In the genomic region with DNA sequence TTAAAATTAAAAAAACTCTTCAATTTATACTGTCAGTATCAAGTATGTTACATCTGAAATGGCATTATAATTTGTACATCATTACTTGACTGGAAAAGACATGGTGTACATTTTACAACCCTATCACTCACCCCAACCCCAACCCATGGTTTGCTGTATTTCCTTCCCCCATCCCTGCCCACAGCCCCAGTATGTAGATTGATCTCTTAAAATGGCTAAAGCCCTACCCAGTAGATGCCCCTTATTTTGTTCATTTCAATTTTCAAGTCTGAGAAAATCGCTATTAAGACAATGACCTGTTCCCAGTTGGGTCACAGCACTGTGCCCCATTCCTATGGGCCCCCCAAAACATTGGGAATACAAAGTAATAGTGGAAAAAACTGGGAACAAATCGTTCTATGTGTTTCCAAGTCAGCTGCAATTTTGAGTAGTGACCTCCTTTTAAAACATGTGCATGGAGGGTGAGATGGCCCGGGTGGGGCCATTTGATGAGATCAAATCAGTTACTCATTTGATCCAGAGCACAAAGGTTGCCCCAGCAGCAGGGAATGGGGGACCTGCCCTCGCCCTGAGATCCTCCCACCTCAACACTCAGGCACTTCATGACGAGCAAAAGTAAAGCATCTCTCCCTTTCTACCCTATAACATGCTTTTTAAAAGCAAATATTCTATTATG, we compare ENCODE assay signal across 11 cellular contexts. TPM values are rescaled to one million over a fixed set of nuclear protein-coding genes. Genes with fewer than 3 reads are reported as not detected.
DNase-seq lines count a peak whose midpoint lies in the region; ATAC-seq and TF ChIP-seq lines count a peak whose summit lies in the region.
"Had no signal": no experiment of that assay in that cellular context is flagged by ENCODE, and none has a peak within 500 bp of the region (broad histone marks: within the 10 kb centered on the region; RNA-seq: fewer than 3 reads in every experiment).

No MANE protein-coding gene starts in this region.

- peak overlapping the region; percentile 0 for H3K27ac Mint-ChIP-seq in activated naive CD8-positive, alpha-beta T cell treated with anti-CD3 and anti-CD28 coated beads, Interleukin-2, amount 50 U/mL, for 24 hours

- no peak overlapping the region for H4K91ac ChIP-seq in trophoblast cell (ENCODE audit: low read depth, low read length)

- H2BK120ac ChIP-seq in trophoblast cell (ENCODE audit: insufficient read depth, low read length, poor library complexity) = no peak overlapping the region

- intact Hi-C loops in sciatic nerve (cut with DNase I) = no loop called here

- peak overlapping the region; percentile 12 for H3K27ac ChIP-seq in DND-41 (ENCODE audit: low read length)
- peak overlapping the region; percentile 46 for H3K27ac ChIP-seq in trophoblast cell (ENCODE audit: low read depth, low read length)
- H3K27ac ChIP-seq: right lobe of liver had no signal

- H3K4me1 Mint-ChIP-seq in activated naive CD8-positive, alpha-beta T cell treated with anti-CD3 and anti-CD28 coated beads, Interleukin-2, amount 50 U/mL, for 24 hours = peaks cover 96% of the 10 kb centered on the region

- H3K79me1 ChIP-seq in trophoblast cell (ENCODE audit: low read length) = peaks cover 9% of the 10 kb centered on the region

- no peak overlapping the region for H4K12ac ChIP-seq in trophoblast cell (ENCODE audit: low read depth, low read length)

- no CpG with 5 or more reads among the region's 5 CpGs for WGBS in trophoblast cell (ENCODE audit: extremely low coverage, insufficient coverage, insufficient read length)

- no peaks in the 10 kb centered on the region for H3K9me3 Mint-ChIP-seq in activated naive CD8-positive, alpha-beta T cell treated with anti-CD3 and anti-CD28 coated beads, Interleukin-2, amount 50 U/mL, for 24 hours

- H3K36me3 ChIP-seq in DND-41 (ENCODE audit: insufficient read depth, low read length) = peaks cover 38% of the 10 kb centered on the region
- H3K36me3 ChIP-seq in trophoblast cell (ENCODE audit: control insufficient read depth in 1 of 2, insufficient read depth in 2 of 2, low read length in 2 of 2) = peaks cover 15 to 27% of the 10 kb centered on the region in 2 experiments

- H3K23ac ChIP-seq in trophoblast cell (ENCODE audit: low read length) = no peak overlapping the region

- TF ChIP-seq CTCF in DND-41 (IDR thresholded peaks at IDR 0.05; ENCODE audit: borderline replicate concordance, extremely low read depth, low read length, poor library complexity, severe bottlenecking) (no peak), NB4 (IDR thresholded peaks at IDR 0.05; ENCODE audit: low read depth, low read length) (no peak)

- H3K9me3 ChIP-seq in DND-41 (ENCODE audit: insufficient read depth, low read length, severe bottlenecking) = no peaks in the 10 kb centered on the region
- no peaks in the 10 kb centered on the region for H3K9me3 ChIP-seq in trophoblast cell (ENCODE audit: insufficient read depth, low read depth, low read length)
- H3K9me3 ChIP-seq: right lobe of liver had no signal

- H3K14ac ChIP-seq in trophoblast cell (ENCODE audit: low read length) = no peak overlapping the region

- H3K27me3 Mint-ChIP-seq in activated naive CD8-positive, alpha-beta T cell treated with anti-CD3 and anti-CD28 coated beads, Interleukin-2, amount 50 U/mL, for 24 hours = no peaks in the 10 kb centered on the region

- H3K4me1 ChIP-seq in DND-41 (ENCODE audit: insufficient read depth, low read length) (peaks cover 76% of the 10 kb centered on the region), trophoblast cell (ENCODE audit: control insufficient read depth in 1 of 2, insufficient read depth in 2 of 2, low read length in 2 of 2) (peaks cover 13 to 26% of the 10 kb centered on the region in 2 experiments)

- H3K18ac ChIP-seq in trophoblast cell (ENCODE audit: low read length) = peak overlapping the region; percentile 29

- H3K79me2 ChIP-seq in DND-41 (ENCODE audit: insufficient read depth, low read length) (peaks cover 94% of the 10 kb centered on the region), trophoblast cell (ENCODE audit: control insufficient read depth, insufficient read depth, low read length, poor library complexity) (peaks cover 19% of the 10 kb centered on the region)

- H3K4me2 ChIP-seq in DND-41 (ENCODE audit: insufficient read depth, low read length) (peak overlapping the region; percentile 14; the same call in 1 of the 2 replicates), trophoblast cell (ENCODE audit: low read length) (no peak overlapping the region)

- H3K36me3 Mint-ChIP-seq in activated naive CD8-positive, alpha-beta T cell treated with anti-CD3 and anti-CD28 coated beads, Interleukin-2, amount 50 U/mL, for 24 hours (ENCODE audit: low read depth) = peaks cover 59% of the 10 kb centered on the region

- H2AFZ ChIP-seq in DND-41 (ENCODE audit: low read depth, low read length) (no peak overlapping the region), trophoblast cell (ENCODE audit: insufficient read depth, low read length, poor library complexity) (no peak overlapping the region)

- no peaks in the 10 kb centered on the region for H3K27me3 ChIP-seq in DND-41 (ENCODE audit: insufficient read depth, low read length, poor library complexity)
- H3K27me3 ChIP-seq in trophoblast cell (ENCODE audit: insufficient read depth, low read length) = no peaks in the 10 kb centered on the region
- H3K27me3 ChIP-seq: right lobe of liver had no signal

- peak overlapping the region; percentile 30 for H3K4me3 Mint-ChIP-seq in activated naive CD8-positive, alpha-beta T cell treated with anti-CD3 and anti-CD28 coated beads, Interleukin-2, amount 50 U/mL, for 24 hours

- no peak overlapping the region for H2BK12ac ChIP-seq in trophoblast cell (ENCODE audit: low read length)

- H4K8ac ChIP-seq in trophoblast cell (ENCODE audit: low read depth, low read length) = no peak overlapping the region

- ATAC-seq in DND-41 (ENCODE audit: insufficient read depth, low read depth) = no peak
- ATAC-seq in activated naive CD8-positive, alpha-beta T cell treated with anti-CD3 and anti-CD28 coated beads, Interleukin-2, amount 50 U/mL, for 24 hours = no peak
- ATAC-seq in GM19395 (IDR thresholded peaks at IDR 0.05; ENCODE audit: unreplicated experiment) = no peak
- no peak for ATAC-seq in sciatic nerve
- ATAC-seq: right lobe of liver had no signal

- peaks cover 83% of the 10 kb centered on the region for H4K20me1 ChIP-seq in DND-41 (ENCODE audit: insufficient read depth, low read length)

- peak overlapping the region; percentile 91 for H3K4ac ChIP-seq in trophoblast cell (ENCODE audit: low read depth, low read length)

- H2BK5ac ChIP-seq in trophoblast cell (ENCODE audit: low read depth, low read length, poor library complexity) = peak overlapping the region; percentile 39

- TF ChIP-seq POLR2A in NB4 (IDR thresholded peaks at IDR 0.05; ENCODE audit: extremely low read depth, insufficient read length) = no peak

- H3K9ac ChIP-seq in DND-41 (ENCODE audit: low read depth, low read length) = no peak overlapping the region
- no peak overlapping the region for H3K9ac ChIP-seq in trophoblast cell (ENCODE audit: low read length)

- H3K4me3 ChIP-seq in DND-41 (ENCODE audit: low read depth in 1 of 2, low read length in 2 of 2) (no peak overlapping the region), NB4 (ENCODE audit: low read depth, low read length) (no peak overlapping the region), trophoblast cell (ENCODE audit: low read depth, low read length) (no peak overlapping the region)
- H3K4me3 ChIP-seq: right lobe of liver had no signal

- no peak overlapping the region for H2AK5ac ChIP-seq in trophoblast cell (ENCODE audit: low read length)

- DNase-seq in DND-41 (no peak), NB4 (ENCODE audit: low read depth) (peak; percentile 36), trophoblast cell (no peak), LoVo (ENCODE audit: low spot score) (no peak), sciatic nerve (ENCODE audit: low spot score) (no peak)
- DNase-seq in activated naive CD8-positive, alpha-beta T cell treated with anti-CD3 and anti-CD28 coated beads, Interleukin-2, amount 50 U/mL, for 24 hours = no peak
- DNase-seq: COR-L47, NCI-H2171, substantia nigra had no signal

RNA-seq across cellular contexts. Expression of a gene that starts 13.3 kb away (rescaled TPM):
- polyA plus RNA-seq in trophoblast cell (2013) = 490 and 492 TPM in 2 replicates
- total RNA-seq in sciatic nerve = 113 TPM
